3 cellular contexts compared by ENCODE assay signal in genomic region chr18:68298340-68298739, GRCh38.
TF ChIP-seq lines count a peak whose summit lies in the region.

No MANE protein-coding gene starts in this region.

TF ChIP-seq in SK-N-SH, 30 proteins besides CTCF, POLR2A, EP300 and RAD21 (continued from another document):
- no peak for TF ChIP-seq SIN3A (IDR thresholded peaks at IDR 0.05; ENCODE audit: borderline replicate concordance, low read depth, low read length)
- peak; percentile 26; the same call in 1 of the 2 replicates for TF ChIP-seq PBX3 (IDR thresholded peaks at IDR 0.05)
- TF ChIP-seq TCF12 (IDR thresholded peaks at IDR 0.05), result peak; percentile 35; the same call in 1 of the 2 replicates
- TF ChIP-seq ELF1 (IDR thresholded peaks at IDR 0.05), result no peak
- TF ChIP-seq TAF1 (IDR thresholded peaks at IDR 0.05; ENCODE audit: borderline replicate concordance, low read depth, low read length), result no peak
- TF ChIP-seq FOXM1 (IDR thresholded peaks at IDR 0.05; ENCODE audit: low read depth), result no peak
- TF ChIP-seq MEF2A (IDR thresholded peaks at IDR 0.05; ENCODE audit: borderline replicate concordance, low read depth), result no peak
- no peak for TF ChIP-seq USF2 (IDR thresholded peaks at IDR 0.05; ENCODE audit: borderline replicate concordance, low read depth, low read length)
- no peak for TF ChIP-seq EZH2phosphoT487 (IDR thresholded peaks at IDR 0.05; ENCODE audit: borderline replicate concordance, low read depth)
- no peak for TF ChIP-seq IRF3 (IDR thresholded peaks at IDR 0.05; ENCODE audit: low read depth, low read length)
- TF ChIP-seq NFIC (IDR thresholded peaks at IDR 0.05; ENCODE audit: borderline replicate concordance), result no peak
- TF ChIP-seq MXI1 (IDR thresholded peaks at IDR 0.05; ENCODE audit: low read depth, low read length), result no peak

TF ChIP-seq in neural cell, 6 proteins besides CTCF, POLR2A, EP300 and RAD21:
- TF ChIP-seq REST (IDR thresholded peaks at IDR 0.05; ENCODE audit: borderline replicate concordance) (no peak), TAF1 (IDR thresholded peaks at IDR 0.05; ENCODE audit: low read depth) (no peak), SMC3 (conservative IDR thresholded peaks at IDR 0.05; ENCODE audit: poor library complexity) (no peak), POLR2AphosphoS5 (IDR thresholded peaks at IDR 0.05) (peak; percentile 38), EZH2 (IDR thresholded peaks at IDR 0.05; ENCODE audit: borderline replicate concordance, insufficient read depth, low read length, poor library complexity, severe bottlenecking) (no peak)

TF ChIP-seq in GM23338, 12 proteins besides CTCF, POLR2A, EP300 and RAD21 (continued from another document):
- no peak for TF ChIP-seq ZNF462 (CRISPR knock-in tag; IDR thresholded peaks at IDR 0.05)
- no peak for TF ChIP-seq REST (IDR thresholded peaks at IDR 0.05; ENCODE audit: unreplicated experiment)
- no peak for TF ChIP-seq STAT1 (IDR thresholded peaks at IDR 0.05; ENCODE audit: unreplicated experiment)
- TF ChIP-seq EZH2phosphoT487 (IDR thresholded peaks at IDR 0.05; ENCODE audit: unreplicated experiment), result no peak
- no peak for TF ChIP-seq JUNB (IDR thresholded peaks at IDR 0.05; ENCODE audit: unreplicated experiment)
- no peak for TF ChIP-seq ZNF331 (CRISPR knock-in tag; IDR thresholded peaks at IDR 0.05; ENCODE audit: low read depth)
- TF ChIP-seq ETS1 (IDR thresholded peaks at IDR 0.05), result no peak
- no peak for TF ChIP-seq CREB1 (CRISPR knock-in tag; IDR thresholded peaks at IDR 0.05; ENCODE audit: low read depth)
- no peak for TF ChIP-seq EZH2 (IDR thresholded peaks at IDR 0.05; ENCODE audit: low read depth, unreplicated experiment)
